Comparison of ENCODE assay signal across 1 cellular context in genomic region chr6:37257634-37258404, GRCh38.
TF ChIP-seq lines count a peak whose summit lies in the region.

A gene with protein sequence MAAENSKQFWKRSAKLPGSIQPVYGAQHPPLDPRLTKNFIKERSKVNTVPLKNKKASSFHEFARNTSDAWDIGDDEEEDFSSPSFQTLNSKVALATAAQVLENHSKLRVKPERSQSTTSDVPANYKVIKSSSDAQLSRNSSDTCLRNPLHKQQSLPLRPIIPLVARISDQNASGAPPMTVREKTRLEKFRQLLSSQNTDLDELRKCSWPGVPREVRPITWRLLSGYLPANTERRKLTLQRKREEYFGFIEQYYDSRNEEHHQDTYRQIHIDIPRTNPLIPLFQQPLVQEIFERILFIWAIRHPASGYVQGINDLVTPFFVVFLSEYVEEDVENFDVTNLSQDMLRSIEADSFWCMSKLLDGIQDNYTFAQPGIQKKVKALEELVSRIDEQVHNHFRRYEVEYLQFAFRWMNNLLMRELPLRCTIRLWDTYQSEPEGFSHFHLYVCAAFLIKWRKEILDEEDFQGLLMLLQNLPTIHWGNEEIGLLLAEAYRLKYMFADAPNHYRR (plus strand): TSS chr6:37257772. CDS start chr6:37257918, 146 bp downstream.
TMEM217 (minus strand) TSS chr6:37258144; CDS start chr6:37219030, 39,114 bp downstream.

TF ChIP-seq in HepG2, 621 proteins besides CTCF, POLR2A, EP300 and RAD21 (continued from another document and continues in another):
- TF ChIP-seq CSRNP1 (CRISPR knock-in tag; IDR thresholded peaks at IDR 0.05) (peak; percentile 89; the same call in 1 of the 2 replicates), ZNF205 (CRISPR knock-in tag; IDR thresholded peaks at IDR 0.05) (peak; percentile 84), ATAD3A (CRISPR knock-in tag; IDR thresholded peaks at IDR 0.05) (no peak), TRIM24 (CRISPR knock-in tag; IDR thresholded peaks at IDR 0.05) (no peak), NPAS2 (CRISPR knock-in tag; IDR thresholded peaks at IDR 0.05; ENCODE audit: borderline replicate concordance) (no peak), ZNF598 (CRISPR knock-in tag; IDR thresholded peaks at IDR 0.05; ENCODE audit: borderline replicate concordance) (peak; percentile 94), KLF11 (CRISPR knock-in tag; IDR thresholded peaks at IDR 0.05) (no peak), SALL1 (CRISPR knock-in tag; IDR thresholded peaks at IDR 0.05) (peak; percentile 82), ZNF883 (CRISPR knock-in tag; IDR thresholded peaks at IDR 0.05; ENCODE audit: not compliant biosample characterization) (peak; percentile 96), ZBTB38 (CRISPR knock-in tag; IDR thresholded peaks at IDR 0.05) (peak; percentile 87), HDAC2 (CRISPR knock-in tag; IDR thresholded peaks at IDR 0.05) (peak; percentile 54), NFKBIZ (CRISPR knock-in tag; IDR thresholded peaks at IDR 0.05) (no peak), SP140L (CRISPR knock-in tag; IDR thresholded peaks at IDR 0.05; ENCODE audit: borderline replicate concordance) (no peak), ZNF687 (CRISPR knock-in tag; IDR thresholded peaks at IDR 0.05) (peak; percentile 90), POLR2AphosphoS2 (IDR thresholded peaks at IDR 0.05; ENCODE audit: low read depth, low read length) (no peak; the same call in 1 of the 2 replicates), ZNF407 (CRISPR knock-in tag; IDR thresholded peaks at IDR 0.05; ENCODE audit: not compliant biosample characterization) (peak; percentile 63), ZBTB7B (CRISPR knock-in tag; IDR thresholded peaks at IDR 0.05) (peak; percentile 73), ZNF747 (CRISPR knock-in tag; IDR thresholded peaks at IDR 0.05; ENCODE audit: borderline replicate concordance) (no peak), SRY (CRISPR knock-in tag; IDR thresholded peaks at IDR 0.05) (no peak; the same call in 1 of the 2 replicates), ZC3H13 (CRISPR knock-in tag; IDR thresholded peaks at IDR 0.05) (no peak)
- TF ChIP-seq, protein P1, sequence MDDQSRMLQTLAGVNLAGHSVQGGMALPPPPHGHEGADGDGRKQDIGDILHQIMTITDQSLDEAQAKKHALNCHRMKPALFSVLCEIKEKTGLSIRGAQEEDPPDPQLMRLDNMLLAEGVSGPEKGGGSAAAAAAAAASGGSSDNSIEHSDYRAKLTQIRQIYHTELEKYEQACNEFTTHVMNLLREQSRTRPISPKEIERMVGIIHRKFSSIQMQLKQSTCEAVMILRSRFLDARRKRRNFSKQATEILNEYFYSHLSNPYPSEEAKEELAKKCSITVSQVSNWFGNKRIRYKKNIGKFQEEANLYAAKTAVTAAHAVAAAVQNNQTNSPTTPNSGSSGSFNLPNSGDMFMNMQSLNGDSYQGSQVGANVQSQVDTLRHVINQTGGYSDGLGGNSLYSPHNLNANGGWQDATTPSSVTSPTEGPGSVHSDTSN (CRISPR knock-in tag; IDR thresholded peaks at IDR 0.05; ENCODE audit: borderline replicate concordance): no peak
- TF ChIP-seq, protein P2, sequence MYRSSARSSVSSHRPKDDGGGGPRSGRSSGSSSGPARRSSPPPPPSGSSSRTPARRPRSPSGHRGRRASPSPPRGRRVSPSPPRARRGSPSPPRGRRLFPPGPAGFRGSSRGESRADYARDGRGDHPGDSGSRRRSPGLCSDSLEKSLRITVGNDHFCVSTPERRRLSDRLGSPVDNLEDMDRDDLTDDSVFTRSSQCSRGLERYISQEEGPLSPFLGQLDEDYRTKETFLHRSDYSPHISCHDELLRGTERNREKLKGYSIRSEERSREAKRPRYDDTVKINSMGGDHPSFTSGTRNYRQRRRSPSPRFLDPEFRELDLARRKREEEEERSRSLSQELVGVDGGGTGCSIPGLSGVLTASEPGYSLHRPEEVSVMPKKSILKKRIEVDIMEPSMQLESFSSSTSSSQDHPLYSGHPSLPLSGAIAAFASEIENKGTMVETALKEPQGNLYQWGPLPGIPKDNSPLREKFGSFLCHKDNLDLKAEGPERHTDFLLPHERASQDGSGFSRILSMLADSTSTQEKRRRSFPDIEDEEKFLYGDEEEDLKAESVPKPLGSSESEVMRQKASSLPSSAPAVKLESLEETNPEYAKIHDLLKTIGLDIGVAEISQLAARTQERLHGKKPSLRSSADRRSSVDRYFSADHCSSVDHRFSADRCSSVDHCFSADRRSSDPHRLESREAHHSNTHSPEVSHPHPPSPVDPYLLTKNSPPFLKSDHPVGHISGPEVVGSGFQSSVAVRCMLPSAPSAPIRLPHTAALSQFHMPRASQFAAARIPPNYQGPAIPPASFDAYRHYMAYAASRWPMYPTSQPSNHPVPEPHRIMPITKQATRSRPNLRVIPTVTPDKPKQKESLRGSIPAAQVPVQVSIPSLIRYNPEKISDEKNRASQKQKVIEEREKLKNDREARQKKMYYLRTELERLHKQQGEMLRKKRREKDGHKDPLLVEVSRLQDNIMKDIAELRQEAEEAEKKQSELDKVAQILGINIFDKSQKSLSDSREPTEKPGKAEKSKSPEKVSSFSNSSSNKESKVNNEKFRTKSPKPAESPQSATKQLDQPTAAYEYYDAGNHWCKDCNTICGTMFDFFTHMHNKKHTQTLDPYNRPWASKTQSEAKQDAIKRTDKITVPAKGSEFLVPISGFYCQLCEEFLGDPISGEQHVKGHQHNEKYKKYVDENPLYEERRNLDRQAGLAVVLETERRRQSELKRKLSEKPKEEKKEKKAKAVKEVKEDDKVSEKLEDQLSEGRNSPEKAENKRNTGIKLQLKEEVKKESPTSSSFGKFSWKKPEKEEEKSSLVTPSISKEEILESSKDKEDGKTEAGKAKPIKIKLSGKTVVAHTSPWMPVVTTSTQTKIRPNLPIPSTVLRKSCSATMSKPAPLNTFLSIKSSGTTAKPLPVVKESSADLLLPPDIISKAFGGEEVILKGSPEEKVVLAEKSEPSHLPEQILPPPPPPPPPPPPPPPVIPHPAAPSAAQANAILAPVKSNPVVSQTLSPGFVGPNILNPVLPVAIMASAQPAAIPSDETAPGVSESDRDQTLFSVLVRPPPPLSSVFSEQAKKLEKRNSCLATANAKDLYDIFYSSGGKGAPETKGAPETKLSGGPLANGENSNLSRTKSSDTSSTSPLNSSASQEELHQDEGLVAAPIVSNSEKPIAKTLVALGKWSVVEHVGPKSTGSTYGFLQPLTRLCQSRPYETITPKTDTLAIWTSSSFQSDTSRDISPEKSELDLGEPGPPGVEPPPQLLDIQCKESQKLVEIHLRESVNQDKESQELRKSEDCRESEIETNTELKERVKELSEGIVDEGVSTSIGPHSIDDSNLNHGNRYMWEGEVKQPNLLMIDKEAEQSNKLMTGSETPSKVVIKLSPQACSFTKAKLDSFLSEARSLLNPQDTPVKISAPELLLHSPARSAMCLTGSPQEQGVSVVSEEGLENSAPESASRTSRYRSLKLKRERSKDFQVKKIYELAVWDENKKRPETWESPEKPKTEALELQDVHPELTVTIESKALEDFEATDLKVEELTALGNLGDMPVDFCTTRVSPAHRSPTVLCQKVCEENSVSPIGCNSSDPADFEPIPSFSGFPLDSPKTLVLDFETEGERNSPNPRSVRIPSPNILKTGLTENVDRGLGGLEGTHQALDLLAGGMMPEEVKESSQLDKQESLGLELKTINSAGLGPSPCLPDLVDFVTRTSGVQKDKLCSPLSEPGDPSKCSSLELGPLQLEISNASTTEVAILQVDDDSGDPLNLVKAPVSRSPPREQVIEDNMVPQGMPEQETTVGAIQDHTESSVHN (CRISPR knock-in tag; IDR thresholded peaks at IDR 0.05): peak; percentile 89
- TF ChIP-seq, protein P3, sequence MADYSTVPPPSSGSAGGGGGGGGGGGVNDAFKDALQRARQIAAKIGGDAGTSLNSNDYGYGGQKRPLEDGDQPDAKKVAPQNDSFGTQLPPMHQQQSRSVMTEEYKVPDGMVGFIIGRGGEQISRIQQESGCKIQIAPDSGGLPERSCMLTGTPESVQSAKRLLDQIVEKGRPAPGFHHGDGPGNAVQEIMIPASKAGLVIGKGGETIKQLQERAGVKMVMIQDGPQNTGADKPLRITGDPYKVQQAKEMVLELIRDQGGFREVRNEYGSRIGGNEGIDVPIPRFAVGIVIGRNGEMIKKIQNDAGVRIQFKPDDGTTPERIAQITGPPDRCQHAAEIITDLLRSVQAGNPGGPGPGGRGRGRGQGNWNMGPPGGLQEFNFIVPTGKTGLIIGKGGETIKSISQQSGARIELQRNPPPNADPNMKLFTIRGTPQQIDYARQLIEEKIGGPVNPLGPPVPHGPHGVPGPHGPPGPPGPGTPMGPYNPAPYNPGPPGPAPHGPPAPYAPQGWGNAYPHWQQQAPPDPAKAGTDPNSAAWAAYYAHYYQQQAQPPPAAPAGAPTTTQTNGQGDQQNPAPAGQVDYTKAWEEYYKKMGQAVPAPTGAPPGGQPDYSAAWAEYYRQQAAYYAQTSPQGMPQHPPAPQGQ (CRISPR knock-in tag; IDR thresholded peaks at IDR 0.05; ENCODE audit: borderline replicate concordance): no peak
